In the genomic region with DNA sequence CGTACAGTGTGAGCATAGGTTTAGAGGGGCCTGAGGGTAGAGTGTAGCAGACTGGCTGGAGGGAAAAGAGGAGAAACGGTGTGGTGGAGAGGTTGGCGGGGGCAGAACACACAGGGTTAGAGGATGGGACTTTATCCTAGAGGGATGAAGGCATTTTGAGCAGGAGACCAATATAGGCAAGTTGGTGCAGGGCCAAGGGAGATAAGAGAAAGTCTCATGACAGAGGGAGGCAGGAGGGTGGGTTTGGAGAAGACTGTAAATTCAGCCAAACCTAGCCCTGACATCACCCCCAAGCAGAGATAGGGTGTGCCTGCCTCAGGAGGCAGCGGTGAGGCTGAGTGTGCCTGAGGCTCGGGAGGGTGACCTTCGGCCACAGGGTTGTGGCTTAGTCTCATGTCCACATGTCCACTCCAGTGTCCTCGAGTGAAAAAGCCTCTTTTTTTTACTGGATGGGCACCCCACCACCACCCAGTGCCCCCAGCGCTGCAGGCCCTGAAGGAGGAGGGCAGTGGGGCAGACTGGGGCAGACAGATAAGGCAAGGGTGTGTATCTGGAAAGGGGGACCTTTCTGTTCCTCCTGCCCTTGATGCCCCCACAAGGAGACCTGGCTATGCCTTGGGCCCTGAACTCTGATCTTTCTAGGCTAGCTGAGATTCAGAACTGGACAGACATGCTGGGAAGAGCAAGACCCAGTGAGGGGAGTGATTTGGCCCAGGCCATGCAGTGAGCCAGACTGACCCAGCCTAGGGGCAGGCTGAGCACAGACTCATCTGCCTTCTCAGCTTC, we compare ENCODE assay signal across 1 cellular context.
TF ChIP-seq lines count a peak whose summit lies in the region.

No MANE protein-coding gene starts in this region.

TF ChIP-seq in WTC11, 78 proteins besides CTCF, POLR2A, EP300 and RAD21 (continued from another document):
- TF ChIP-seq, protein P1, sequence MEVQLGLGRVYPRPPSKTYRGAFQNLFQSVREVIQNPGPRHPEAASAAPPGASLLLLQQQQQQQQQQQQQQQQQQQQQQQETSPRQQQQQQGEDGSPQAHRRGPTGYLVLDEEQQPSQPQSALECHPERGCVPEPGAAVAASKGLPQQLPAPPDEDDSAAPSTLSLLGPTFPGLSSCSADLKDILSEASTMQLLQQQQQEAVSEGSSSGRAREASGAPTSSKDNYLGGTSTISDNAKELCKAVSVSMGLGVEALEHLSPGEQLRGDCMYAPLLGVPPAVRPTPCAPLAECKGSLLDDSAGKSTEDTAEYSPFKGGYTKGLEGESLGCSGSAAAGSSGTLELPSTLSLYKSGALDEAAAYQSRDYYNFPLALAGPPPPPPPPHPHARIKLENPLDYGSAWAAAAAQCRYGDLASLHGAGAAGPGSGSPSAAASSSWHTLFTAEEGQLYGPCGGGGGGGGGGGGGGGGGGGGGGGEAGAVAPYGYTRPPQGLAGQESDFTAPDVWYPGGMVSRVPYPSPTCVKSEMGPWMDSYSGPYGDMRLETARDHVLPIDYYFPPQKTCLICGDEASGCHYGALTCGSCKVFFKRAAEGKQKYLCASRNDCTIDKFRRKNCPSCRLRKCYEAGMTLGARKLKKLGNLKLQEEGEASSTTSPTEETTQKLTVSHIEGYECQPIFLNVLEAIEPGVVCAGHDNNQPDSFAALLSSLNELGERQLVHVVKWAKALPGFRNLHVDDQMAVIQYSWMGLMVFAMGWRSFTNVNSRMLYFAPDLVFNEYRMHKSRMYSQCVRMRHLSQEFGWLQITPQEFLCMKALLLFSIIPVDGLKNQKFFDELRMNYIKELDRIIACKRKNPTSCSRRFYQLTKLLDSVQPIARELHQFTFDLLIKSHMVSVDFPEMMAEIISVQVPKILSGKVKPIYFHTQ (CRISPR knock-in tag; IDR thresholded peaks at IDR 0.05), result no peak
- TF ChIP-seq SP1 (CRISPR knock-in tag; conservative IDR thresholded peaks at IDR 0.05) (no peak), GTF2I (CRISPR knock-in tag; conservative IDR thresholded peaks at IDR 0.05) (no peak), GRHL2 (CRISPR knock-in tag; IDR thresholded peaks at IDR 0.05; ENCODE audit: insufficient replicate concordance, severe bottlenecking) (no peak)
- TF ChIP-seq, protein P2, sequence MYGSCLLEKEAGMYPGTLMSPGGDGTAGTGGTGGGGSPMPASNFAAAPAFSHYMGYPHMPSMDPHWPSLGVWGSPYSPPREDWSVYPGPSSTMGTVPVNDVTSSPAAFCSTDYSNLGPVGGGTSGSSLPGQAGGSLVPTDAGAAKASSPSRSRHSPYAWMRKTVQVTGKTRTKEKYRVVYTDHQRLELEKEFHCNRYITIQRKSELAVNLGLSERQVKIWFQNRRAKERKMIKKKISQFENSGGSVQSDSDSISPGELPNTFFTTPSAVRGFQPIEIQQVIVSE (CRISPR knock-in tag; IDR thresholded peaks at IDR 0.05; ENCODE audit: borderline replicate concordance), result no peak
- TF ChIP-seq, protein P3, sequence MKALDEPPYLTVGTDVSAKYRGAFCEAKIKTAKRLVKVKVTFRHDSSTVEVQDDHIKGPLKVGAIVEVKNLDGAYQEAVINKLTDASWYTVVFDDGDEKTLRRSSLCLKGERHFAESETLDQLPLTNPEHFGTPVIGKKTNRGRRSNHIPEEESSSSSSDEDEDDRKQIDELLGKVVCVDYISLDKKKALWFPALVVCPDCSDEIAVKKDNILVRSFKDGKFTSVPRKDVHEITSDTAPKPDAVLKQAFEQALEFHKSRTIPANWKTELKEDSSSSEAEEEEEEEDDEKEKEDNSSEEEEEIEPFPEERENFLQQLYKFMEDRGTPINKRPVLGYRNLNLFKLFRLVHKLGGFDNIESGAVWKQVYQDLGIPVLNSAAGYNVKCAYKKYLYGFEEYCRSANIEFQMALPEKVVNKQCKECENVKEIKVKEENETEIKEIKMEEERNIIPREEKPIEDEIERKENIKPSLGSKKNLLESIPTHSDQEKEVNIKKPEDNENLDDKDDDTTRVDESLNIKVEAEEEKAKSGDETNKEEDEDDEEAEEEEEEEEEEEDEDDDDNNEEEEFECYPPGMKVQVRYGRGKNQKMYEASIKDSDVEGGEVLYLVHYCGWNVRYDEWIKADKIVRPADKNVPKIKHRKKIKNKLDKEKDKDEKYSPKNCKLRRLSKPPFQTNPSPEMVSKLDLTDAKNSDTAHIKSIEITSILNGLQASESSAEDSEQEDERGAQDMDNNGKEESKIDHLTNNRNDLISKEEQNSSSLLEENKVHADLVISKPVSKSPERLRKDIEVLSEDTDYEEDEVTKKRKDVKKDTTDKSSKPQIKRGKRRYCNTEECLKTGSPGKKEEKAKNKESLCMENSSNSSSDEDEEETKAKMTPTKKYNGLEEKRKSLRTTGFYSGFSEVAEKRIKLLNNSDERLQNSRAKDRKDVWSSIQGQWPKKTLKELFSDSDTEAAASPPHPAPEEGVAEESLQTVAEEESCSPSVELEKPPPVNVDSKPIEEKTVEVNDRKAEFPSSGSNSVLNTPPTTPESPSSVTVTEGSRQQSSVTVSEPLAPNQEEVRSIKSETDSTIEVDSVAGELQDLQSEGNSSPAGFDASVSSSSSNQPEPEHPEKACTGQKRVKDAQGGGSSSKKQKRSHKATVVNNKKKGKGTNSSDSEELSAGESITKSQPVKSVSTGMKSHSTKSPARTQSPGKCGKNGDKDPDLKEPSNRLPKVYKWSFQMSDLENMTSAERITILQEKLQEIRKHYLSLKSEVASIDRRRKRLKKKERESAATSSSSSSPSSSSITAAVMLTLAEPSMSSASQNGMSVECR (CRISPR knock-in tag; IDR thresholded peaks at IDR 0.05; ENCODE audit: borderline replicate concordance), result no peak
